ENCODE assay signal across 9 cellular contexts in the genomic region with DNA sequence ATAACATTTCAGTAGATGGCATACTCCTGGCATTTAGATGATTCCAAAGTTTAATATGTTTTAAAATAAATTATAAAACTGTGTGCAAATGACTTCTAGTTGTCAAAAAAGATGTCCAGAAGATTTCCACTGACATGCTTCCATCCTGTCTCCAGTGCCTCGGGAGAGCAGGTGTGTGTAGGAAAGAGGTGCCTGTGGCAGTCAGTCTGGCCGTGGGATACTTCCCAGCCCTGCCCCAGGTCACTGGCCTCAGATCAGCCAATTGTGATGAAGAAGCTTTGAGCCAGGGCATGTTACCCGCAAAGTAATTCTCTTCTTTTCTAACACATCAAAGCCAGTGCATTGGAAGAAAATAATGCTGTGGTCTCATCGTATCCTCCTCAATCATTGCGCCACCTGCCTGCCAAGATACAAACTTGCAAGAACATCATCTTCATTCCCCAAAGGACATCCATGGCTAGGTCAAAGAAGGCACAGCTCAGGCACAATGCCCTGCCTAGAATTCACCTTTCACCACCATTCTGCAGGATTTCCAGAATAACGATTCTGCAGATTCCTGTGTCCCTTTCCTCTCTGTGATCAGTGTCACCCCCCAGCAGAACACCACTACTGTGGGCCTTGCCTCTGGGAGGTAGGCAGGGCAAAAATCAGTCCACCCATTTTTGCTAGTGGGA. TPM values are rescaled to one million over a fixed set of nuclear protein-coding genes. Genes with fewer than 3 reads are reported as not detected.
DNase-seq lines count a peak whose midpoint lies in the region; ATAC-seq, FAIRE-seq and TF ChIP-seq lines count a peak whose summit lies in the region.
"Had no signal": no experiment of that assay in that cellular context is flagged by ENCODE, and none has a peak within 500 bp of the region (broad histone marks: within the 10 kb centered on the region; RNA-seq: fewer than 3 reads in every experiment).

No MANE protein-coding gene starts in this region.

- H3K27me3 Mint-ChIP-seq in natural killer cell (ENCODE audit: low read depth in 2 of 2) (peaks cover 32 to 55% of the 10 kb centered on the region in 2 donors), activated B cell treated with CpG ODN at 0.5 μM for 24 hours (peaks cover 27% of the 10 kb centered on the region)
- H3K27me3 Mint-ChIP-seq in natural killer cell treated with Interleukin-12 subunit alpha and Interleukin-12 subunit beta and Interleukin-15 and Interleukin-18, amount 100 ng/mL, for 72 hours: peaks cover 36 to 41% of the 10 kb centered on the region in 2 donors

- 34% methylated on average over 6 of the region's 6 CpGs for WGBS in hepatocyte (ENCODE audit: low lambda C conversion rate, missing lambda C conversion rate)

- H3K4me1 ChIP-seq in hepatocyte (ENCODE audit: insufficient read depth) (peaks cover 4% of the 10 kb centered on the region), thoracic aorta (ENCODE audit: control insufficient read depth in 1 of 2, low read depth in 2 of 2) (peaks cover 21 to 33% of the 10 kb centered on the region in 2 donors)

- no peak for FAIRE-seq in frontal cortex (lab: Jason Lieb, UNC)

- intact Hi-C loops in natural killer cell (cut with micrococcal nuclease) (no loop called here), activated B cell treated with CpG ODN at 0.5 μM for 24 hours (cut with micrococcal nuclease) (loop anchor here (1.0 to 2.0 kb wide), 2 partner anchors 67 to 479 kb away; no protein-coding TSS in a partner anchor)

- H3K27me3 ChIP-seq in hepatocyte (peaks cover 24% of the 10 kb centered on the region), thoracic aorta (replicated peaks; ENCODE audit: insufficient read depth) (no peaks in the 10 kb centered on the region)

- H4K20me1 ChIP-seq in hepatocyte (ENCODE audit: insufficient read depth, poor library complexity, severe bottlenecking): no peaks in the 10 kb centered on the region

- H3K4me1 Mint-ChIP-seq in natural killer cell: peaks cover 0 to 5% of the 10 kb centered on the region in 2 donors
- no peaks in the 10 kb centered on the region for H3K4me1 Mint-ChIP-seq in natural killer cell treated with Interleukin-12 subunit alpha and Interleukin-12 subunit beta and Interleukin-15 and Interleukin-18, amount 100 ng/mL, for 72 hours (ENCODE audit: low read depth in 2 of 2)
- peaks cover 10% of the 10 kb centered on the region for H3K4me1 Mint-ChIP-seq in activated B cell treated with CpG ODN at 0.5 μM for 24 hours

- H3K9me3 Mint-ChIP-seq in natural killer cell: no peaks in the 10 kb centered on the region
- no peaks in the 10 kb centered on the region for H3K9me3 Mint-ChIP-seq in natural killer cell treated with Interleukin-12 subunit alpha and Interleukin-12 subunit beta and Interleukin-15 and Interleukin-18, amount 100 ng/mL, for 72 hours
- no peaks in the 10 kb centered on the region for H3K9me3 Mint-ChIP-seq in activated B cell treated with CpG ODN at 0.5 μM for 24 hours
- H3K9me3 Mint-ChIP-seq: dendritic cell treated with granulocyte-macrophage colony-stimulating factor and Interleukin-4, amounts not matched to agents 40 ng/mL and 50 ng/mL, for 4 days had no signal

- H3K36me3 Mint-ChIP-seq in natural killer cell (no peaks in the 10 kb centered on the region), activated B cell treated with CpG ODN at 0.5 μM for 24 hours (ENCODE audit: low read depth) (no peaks in the 10 kb centered on the region)
- no peaks in the 10 kb centered on the region for H3K36me3 Mint-ChIP-seq in natural killer cell treated with Interleukin-12 subunit alpha and Interleukin-12 subunit beta and Interleukin-15 and Interleukin-18, amount 100 ng/mL, for 72 hours

- no peaks in the 10 kb centered on the region for H3K9me2 ChIP-seq in hepatocyte (replicated peaks; ENCODE audit: insufficient read depth)

- peak in 1 of 3 donors; percentile 57 for ATAC-seq in natural killer cell
- ATAC-seq in natural killer cell treated with Interleukin-12 subunit alpha and Interleukin-12 subunit beta and Interleukin-15 and Interleukin-18, amount 100 ng/mL, for 72 hours: no peak
- ATAC-seq in activated B cell treated with CpG ODN at 0.5 μM for 24 hours (ENCODE audit: low read depth): peak; percentile 56
- ATAC-seq in thoracic aorta (ENCODE audit: insufficient number of reproducible peaks, low FRiP score, low read depth): no peak
- no peak for ATAC-seq in HG03571 (IDR thresholded peaks at IDR 0.05; ENCODE audit: unreplicated experiment)

- no peak overlapping the region for H3K4me2 ChIP-seq in hepatocyte

- no peaks in the 10 kb centered on the region for H3K79me2 ChIP-seq in hepatocyte

- H3K9me3 ChIP-seq in hepatocyte (ENCODE audit: low read depth): no peaks in the 10 kb centered on the region
- no peaks in the 10 kb centered on the region for H3K9me3 ChIP-seq in thoracic aorta

- H3K36me3 ChIP-seq in hepatocyte (replicated peaks; ENCODE audit: insufficient read depth, low read depth): no peaks in the 10 kb centered on the region
- H3K36me3 ChIP-seq in thoracic aorta: no peaks in the 10 kb centered on the region

- TF ChIP-seq CTCF in natural killer cell (IDR thresholded peaks at IDR 0.05) (peak; percentile 54), LNCaP clone FGC (IDR thresholded peaks at IDR 0.05; ENCODE audit: control insufficient read depth, extremely low read depth, insufficient read depth) (peak; percentile 78), activated B cell treated with CpG ODN at 0.5 μM for 24 hours (IDR thresholded peaks at IDR 0.05) (no peak), hepatocyte (IDR thresholded peaks at IDR 0.05; ENCODE audit: poor library complexity) (peak; percentile 59), thoracic aorta (IDR thresholded peaks at IDR 0.05) (peak; percentile 27)

- no peak overlapping the region for H3K4me3 ChIP-seq in LNCaP clone FGC (ENCODE audit: low read depth, low read length)
- no peak overlapping the region for H3K4me3 ChIP-seq in hepatocyte
- H3K4me3 ChIP-seq in thoracic aorta: no peak overlapping the region

- no peak overlapping the region for H3K27ac ChIP-seq in hepatocyte
- no peak overlapping the region for H3K27ac ChIP-seq in thoracic aorta

- no peak overlapping the region for H2AFZ ChIP-seq in hepatocyte

- DNase-seq in natural killer cell (no peak), LNCaP clone FGC (ENCODE audit: low read depth) (no peak), activated B cell treated with CpG ODN at 0.5 μM for 24 hours (no peak), hepatocyte (ENCODE audit: low spot score) (peak; percentile 73), thoracic aorta (ENCODE audit: low spot score) (no peak), frontal cortex (ENCODE audit: low spot score in 2 of 2) (no peak)
- no peak for DNase-seq in natural killer cell treated with Interleukin-12 subunit alpha and Interleukin-12 subunit beta and Interleukin-15 and Interleukin-18, amount 100 ng/mL, for 72 hours (ENCODE audit: low spot score)

- H3K4me3 Mint-ChIP-seq in natural killer cell (no peak overlapping the region), activated B cell treated with CpG ODN at 0.5 μM for 24 hours (no peak overlapping the region)
- no peak overlapping the region for H3K4me3 Mint-ChIP-seq in natural killer cell treated with Interleukin-12 subunit alpha and Interleukin-12 subunit beta and Interleukin-15 and Interleukin-18, amount 100 ng/mL, for 72 hours
- H3K4me3 Mint-ChIP-seq: dendritic cell treated with granulocyte-macrophage colony-stimulating factor and Interleukin-4, amounts not matched to agents 40 ng/mL and 50 ng/mL, for 4 days had no signal

- POLR2A ChIA-PET in activated B cell treated with CpG ODN at 0.5 μM for 24 hours (lab: Charles Lee): no interaction called here

- CTCF ChIA-PET in activated B cell treated with CpG ODN at 0.5 μM for 24 hours (lab: Charles Lee): interaction anchor here (0.9 to 9.6 kb wide), 9 partner anchors 12 to 485 kb away, joined by 3 to 187 read pairs (median 4); no protein-coding TSS in a partner anchor

- H3K27ac Mint-ChIP-seq in natural killer cell: no peak overlapping the region
- no peak overlapping the region for H3K27ac Mint-ChIP-seq in natural killer cell treated with Interleukin-12 subunit alpha and Interleukin-12 subunit beta and Interleukin-15 and Interleukin-18, amount 100 ng/mL, for 72 hours
- H3K27ac Mint-ChIP-seq in activated B cell treated with CpG ODN at 0.5 μM for 24 hours: no peak overlapping the region
- H3K27ac Mint-ChIP-seq: dendritic cell treated with granulocyte-macrophage colony-stimulating factor and Interleukin-4, amounts not matched to agents 40 ng/mL and 50 ng/mL, for 4 days had no signal

RNA-seq across cellular contexts. Expression of a gene that starts 6.3 kb away (rescaled TPM):
- total RNA-seq in natural killer cell: 1 to 10 TPM in 1 of 3 donors, under 1 TPM in 2; 0.40 to 1.8 (median 0.63) TPM
- 1 to 10 TPM in 1 of 2 donors, not detected in 1; 2.8 TPM for total RNA-seq in natural killer cell treated with Interleukin-12 subunit alpha and Interleukin-12 subunit beta and Interleukin-15 and Interleukin-18, amount 100 ng/mL, for 72 hours
- total RNA-seq in activated B cell treated with CpG ODN at 0.5 μM for 24 hours: 3.3 and 3.7 TPM in 2 replicates
- total RNA-seq in hepatocyte: 26.0 and 42.6 TPM in 2 replicates
- polyA plus RNA-seq in hepatocyte: 69.1 and 73.3 TPM in 2 replicates
- total RNA-seq in thoracic aorta: 100 to 1,000 TPM; 168 to 188 TPM
- 27.3 TPM for total RNA-seq in frontal cortex
